Comparison of ENCODE assay signal across 1 cellular context in genomic region chr14:96197969-96198368, GRCh38.
TF ChIP-seq lines count a peak whose summit lies in the region.

No MANE protein-coding gene starts in this region.

TF ChIP-seq in HepG2, 621 proteins besides CTCF, POLR2A, EP300 and RAD21:
- no peak for TF ChIP-seq ZBED4 (CRISPR knock-in tag; IDR thresholded peaks at IDR 0.05; ENCODE audit: borderline replicate concordance)
- no peak for TF ChIP-seq ZNF883 (CRISPR knock-in tag; IDR thresholded peaks at IDR 0.05; ENCODE audit: not compliant biosample characterization)
- TF ChIP-seq PHF5A (CRISPR knock-in tag; IDR thresholded peaks at IDR 0.05; ENCODE audit: low read depth, unreplicated experiment) = no peak
- TF ChIP-seq ZBTB8A (CRISPR knock-in tag; IDR thresholded peaks at IDR 0.05; ENCODE audit: borderline replicate concordance, low read depth) = no peak
- TF ChIP-seq MEF2D (CRISPR knock-in tag; IDR thresholded peaks at IDR 0.05) = no peak
- no peak for TF ChIP-seq ZBTB7A (CRISPR knock-in tag; IDR thresholded peaks at IDR 0.05)
- no peak for TF ChIP-seq ZNF678 (CRISPR knock-in tag; IDR thresholded peaks at IDR 0.05)
- TF ChIP-seq HNRNPUL1 (IDR thresholded peaks at IDR 0.05; ENCODE audit: low read depth, low read length) = no peak
- no peak for TF ChIP-seq POGZ (CRISPR knock-in tag; IDR thresholded peaks at IDR 0.05)
- TF ChIP-seq ZNF501 (CRISPR knock-in tag; IDR thresholded peaks at IDR 0.05) = no peak
- no peak for TF ChIP-seq MTERF4 (CRISPR knock-in tag; IDR thresholded peaks at IDR 0.05)
- no peak for TF ChIP-seq HMGXB3 (CRISPR knock-in tag; IDR thresholded peaks at IDR 0.05; ENCODE audit: borderline replicate concordance)
- TF ChIP-seq RARG (CRISPR knock-in tag; IDR thresholded peaks at IDR 0.05; ENCODE audit: low read depth) = no peak
- no peak for TF ChIP-seq MZF1 (CRISPR knock-in tag; IDR thresholded peaks at IDR 0.05; ENCODE audit: borderline replicate concordance)
- no peak for TF ChIP-seq ZNF549 (CRISPR knock-in tag; IDR thresholded peaks at IDR 0.05)
- no peak for TF ChIP-seq SIX1 (CRISPR knock-in tag; IDR thresholded peaks at IDR 0.05; ENCODE audit: borderline replicate concordance)
